Comparison of ENCODE assay signal across 1 cellular context in the genomic region with DNA sequence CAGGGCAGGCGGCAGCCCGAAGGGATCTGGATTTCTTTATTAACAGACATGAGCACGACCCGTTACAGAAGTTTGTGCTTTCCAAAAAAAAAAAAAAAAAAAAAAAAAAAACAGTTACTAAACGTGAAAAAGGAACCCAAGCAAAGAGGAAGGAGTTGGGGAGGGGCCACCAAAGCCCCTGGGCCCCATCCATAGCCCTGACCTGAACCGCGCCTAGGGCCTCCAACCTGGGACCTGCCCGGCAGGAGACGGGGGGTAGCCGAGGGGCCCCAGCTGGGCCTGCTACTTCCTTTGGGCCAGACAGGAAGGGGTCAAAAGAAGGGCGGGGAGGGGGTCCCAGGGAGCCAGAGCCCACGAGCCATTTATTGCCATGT.
TF ChIP-seq lines count a peak whose summit lies in the region.

No MANE protein-coding gene starts in this region.

TF ChIP-seq in HepG2, 621 proteins besides CTCF, POLR2A, EP300 and RAD21:
- no peak for TF ChIP-seq TCF12 (IDR thresholded peaks at IDR 0.05)
- TF ChIP-seq TCF12 (CRISPR knock-in tag; IDR thresholded peaks at IDR 0.05) = no peak
- no peak for TF ChIP-seq TAF15 (IDR thresholded peaks at IDR 0.05; ENCODE audit: low read depth, low read length, poor library complexity, severe bottlenecking)
- no peak for TF ChIP-seq XRCC5 (optimal IDR thresholded peaks at IDR 0.05; ENCODE audit: low read length)
- no peak for TF ChIP-seq ZBTB4 (CRISPR knock-in tag; IDR thresholded peaks at IDR 0.05; ENCODE audit: borderline replicate concordance)
- no peak for TF ChIP-seq ZFP41 (CRISPR knock-in tag; IDR thresholded peaks at IDR 0.05; ENCODE audit: borderline replicate concordance)
- no peak for TF ChIP-seq BCL6 (CRISPR knock-in tag; IDR thresholded peaks at IDR 0.05)
- TF ChIP-seq CBX1 (IDR thresholded peaks at IDR 0.05; ENCODE audit: low read depth) = no peak
- TF ChIP-seq ZNF557 (CRISPR knock-in tag; IDR thresholded peaks at IDR 0.05) = no peak
- TF ChIP-seq BORCS8-MEF2B (CRISPR knock-in tag; IDR thresholded peaks at IDR 0.05) = no peak
- TF ChIP-seq ZC3H4 (CRISPR knock-in tag; IDR thresholded peaks at IDR 0.05; ENCODE audit: borderline replicate concordance) = no peak
- TF ChIP-seq CREB1 (IDR thresholded peaks at IDR 0.05) = no peak
- peak; percentile 35; the same call in 1 of the 2 replicates for TF ChIP-seq CREB1 (CRISPR knock-in tag; IDR thresholded peaks at IDR 0.05)
- 0 out of 2 replicates have a peak, but pooled peaks have one; percentile 3 for TF ChIP-seq POLR2G (IDR thresholded peaks at IDR 0.05; ENCODE audit: low read depth, low read length)
- TF ChIP-seq ZNF616 (CRISPR knock-in tag; IDR thresholded peaks at IDR 0.05; ENCODE audit: low read depth) = no peak
- no peak for TF ChIP-seq ERF (CRISPR knock-in tag; IDR thresholded peaks at IDR 0.05)
- TF ChIP-seq, protein P1, sequence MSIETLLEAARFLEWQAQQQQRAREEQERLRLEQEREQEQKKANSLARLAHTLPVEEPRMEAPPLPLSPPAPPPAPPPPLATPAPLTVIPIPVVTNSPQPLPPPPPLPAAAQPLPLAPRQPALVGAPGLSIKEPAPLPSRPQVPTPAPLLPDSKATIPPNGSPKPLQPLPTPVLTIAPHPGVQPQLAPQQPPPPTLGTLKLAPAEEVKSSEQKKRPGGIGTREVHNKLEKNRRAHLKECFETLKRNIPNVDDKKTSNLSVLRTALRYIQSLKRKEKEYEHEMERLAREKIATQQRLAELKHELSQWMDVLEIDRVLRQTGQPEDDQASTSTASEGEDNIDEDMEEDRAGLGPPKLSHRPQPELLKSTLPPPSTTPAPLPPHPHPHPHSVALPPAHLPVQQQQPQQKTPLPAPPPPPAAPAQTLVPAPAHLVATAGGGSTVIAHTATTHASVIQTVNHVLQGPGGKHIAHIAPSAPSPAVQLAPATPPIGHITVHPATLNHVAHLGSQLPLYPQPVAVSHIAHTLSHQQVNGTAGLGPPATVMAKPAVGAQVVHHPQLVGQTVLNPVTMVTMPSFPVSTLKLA (IDR thresholded peaks at IDR 0.05) = no peak
- TF ChIP-seq PRDM4 (CRISPR knock-in tag; IDR thresholded peaks at IDR 0.05; ENCODE audit: borderline replicate concordance) = no peak
- TF ChIP-seq ZNF788 (CRISPR knock-in tag; IDR thresholded peaks at IDR 0.05; ENCODE audit: borderline replicate concordance) = no peak
- TF ChIP-seq HNF4A (CRISPR knock-in tag; IDR thresholded peaks at IDR 0.05) = no peak
- 0 out of 2 replicates have a peak, but pooled peaks have one; percentile 0 for TF ChIP-seq MAZ (IDR thresholded peaks at IDR 0.05; ENCODE audit: borderline replicate concordance, low read depth, low read length)
- TF ChIP-seq MAZ (CRISPR knock-in tag; IDR thresholded peaks at IDR 0.05; ENCODE audit: low read depth) = no peak
- no peak for TF ChIP-seq ZNF790 (CRISPR knock-in tag; IDR thresholded peaks at IDR 0.05; ENCODE audit: borderline replicate concordance)
- no peak for TF ChIP-seq TCF7L2 (IDR thresholded peaks at IDR 0.05; ENCODE audit: low read depth, low read length)
- TF ChIP-seq TEAD2 (CRISPR knock-in tag; IDR thresholded peaks at IDR 0.05) = no peak
- TF ChIP-seq CENPBD1 (CRISPR knock-in tag; IDR thresholded peaks at IDR 0.05; ENCODE audit: borderline replicate concordance, low read depth) = no peak
- no peak for TF ChIP-seq KDM2A (CRISPR knock-in tag; IDR thresholded peaks at IDR 0.05; ENCODE audit: borderline replicate concordance, low read depth)
- no peak for TF ChIP-seq ZNF367 (CRISPR knock-in tag; IDR thresholded peaks at IDR 0.05; ENCODE audit: borderline replicate concordance)
- TF ChIP-seq ZNF431 (CRISPR knock-in tag; IDR thresholded peaks at IDR 0.05; ENCODE audit: borderline replicate concordance, low read depth) = no peak
